In genomic region chr11:93820847-93821246, GRCh38 we compare ENCODE assay signal across 32 cellular contexts. TPM values are rescaled to one million over a fixed set of nuclear protein-coding genes. Genes with fewer than 3 reads are reported as not detected.
"Had no signal": no experiment of that assay in that cellular context is flagged by ENCODE, and none has a peak within 500 bp of the region (broad histone marks: within the 10 kb centered on the region; RNA-seq: fewer than 3 reads in every experiment).

No MANE protein-coding gene starts in this region.

- H3K27ac Mint-ChIP-seq: activated CD4-positive, alpha-beta memory T cell treated with anti-CD3 and anti-CD28 coated beads, Interleukin-2, amount 10 ng/mL, durations not matched to agents 7 days and 5 days; activated CD4-positive, alpha-beta T cell treated with anti-CD3 and anti-CD28 coated beads, Interleukin-2, amount 10 ng/mL, durations not matched to agents 7 days and 5 days; activated naive CD4-positive, alpha-beta T cell treated with anti-CD3 and anti-CD28 coated beads for 36 hours; activated naive CD4-positive, alpha-beta T cell treated with anti-CD3 and anti-CD28 coated beads, Interleukin-2, amount 50 U/mL, for 24 hours; activated naive CD8-positive, alpha-beta T cell treated with anti-CD3 and anti-CD28 coated beads for 36 hours; activated naive CD8-positive, alpha-beta T cell treated with anti-CD3 and anti-CD28 coated beads, Interleukin-2, amount 50 U/mL, for 24 hours; activated T-cell treated with anti-CD3 and anti-CD28 coated beads, Interleukin-2, amount 50 U/mL, for 24 hours; activated T-helper 1 cell treated with anti-CD3 and anti-CD28 coated beads, Interleukin-12 subunit alpha, Interleukin-12 subunit beta, Interleukin-2, Interleukin-4 antibody, amounts not matched to agents 30 ng/mL and 10 ng/mL and 1 ng/mL, durations not matched to agents 14 hours and 24 hours and 36 hours; activated T-helper 2 cell treated with anti-CD3 and anti-CD28 coated beads, Interferon-gamma antibody, Interleukin-2, Interleukin-4, amounts not matched to agents 10 μg/mL and 5 μg/mL and 100 μg/mL, durations not matched to agents 14 hours and 24 hours and 36 hours; T-helper 17 cell; T-helper 2 cell treated with Interferon-gamma antibody and Interleukin-4, amounts not matched to agents 5 μg/mL and 100 μg/mL, for 36 hours had no signal

- H3K9me3 ChIP-seq: adrenal gland, body of pancreas, colonic mucosa had no signal

- DNase-seq: activated CD4-positive, alpha-beta memory T cell treated with anti-CD3 and anti-CD28 coated beads, Interleukin-2, amount 10 ng/mL, durations not matched to agents 7 days and 5 days; activated CD4-positive, alpha-beta T cell treated with anti-CD3 and anti-CD28 coated beads for 1 hour; activated CD4-positive, alpha-beta T cell treated with anti-CD3 and anti-CD28 coated beads for 4 hours; activated CD4-positive, alpha-beta T cell treated with anti-CD3 and anti-CD28 coated beads, Interleukin-2, amount 10 ng/mL, durations not matched to agents 7 days and 5 days; activated CD4-positive, alpha-beta T cell treated with anti-CD3 and anti-CD28 coated beads, Interleukin-2, amount 50 U/mL, for 4 hours; activated CD8-positive, alpha-beta memory T cell treated with anti-CD3 and anti-CD28 coated beads, Interleukin-2, amount 50 U/mL, for 48 hours; activated effector memory CD4-positive, alpha-beta T cell treated with anti-CD3 and anti-CD28 coated beads, Interleukin-2, amount 50 U/mL, for 16 hours; activated naive CD4-positive, alpha-beta T cell treated with anti-CD3 and anti-CD28 coated beads for 36 hours; activated naive CD8-positive, alpha-beta T cell treated with anti-CD3 and anti-CD28 coated beads for 36 hours; activated naive CD8-positive, alpha-beta T cell treated with anti-CD3 and anti-CD28 coated beads, Interleukin-2, amount 50 U/mL, for 24 hours; activated T-cell treated with anti-CD3 and anti-CD28 coated beads for 4 hours; activated T-cell treated with anti-CD3 and anti-CD28 coated beads, Interleukin-2, amount 50 U/mL, for 24 hours; adrenal gland; amygdala; aorta; body of pancreas; central memory CD4-positive, alpha-beta T cell; cerebellar nuclear complex; colonic mucosa; effector CD8-positive, alpha-beta T cell; foreskin fibroblast; T-helper 1 cell; T-helper 17 cell; T1000; WERI-Rb-1 had no signal

- H3K27me3 Mint-ChIP-seq: activated CD4-positive, alpha-beta memory T cell treated with anti-CD3 and anti-CD28 coated beads, Interleukin-2, amount 10 ng/mL, durations not matched to agents 7 days and 5 days; activated CD4-positive, alpha-beta T cell treated with anti-CD3 and anti-CD28 coated beads, Interleukin-2, amount 10 ng/mL, durations not matched to agents 7 days and 5 days; activated naive CD4-positive, alpha-beta T cell treated with anti-CD3 and anti-CD28 coated beads, Interleukin-2, amount 50 U/mL, for 24 hours; activated naive CD8-positive, alpha-beta T cell treated with anti-CD3 and anti-CD28 coated beads for 36 hours; activated T-cell treated with anti-CD3 and anti-CD28 coated beads, Interleukin-2, amount 50 U/mL, for 24 hours; T-helper 17 cell had no signal

- H3K9me3 Mint-ChIP-seq: activated CD4-positive, alpha-beta memory T cell treated with anti-CD3 and anti-CD28 coated beads, Interleukin-2, amount 10 ng/mL, durations not matched to agents 7 days and 5 days; activated CD4-positive, alpha-beta T cell treated with anti-CD3 and anti-CD28 coated beads, Interleukin-2, amount 10 ng/mL, durations not matched to agents 7 days and 5 days; activated naive CD4-positive, alpha-beta T cell treated with anti-CD3 and anti-CD28 coated beads for 36 hours; activated naive CD4-positive, alpha-beta T cell treated with anti-CD3 and anti-CD28 coated beads, Interleukin-2, amount 50 U/mL, for 24 hours; activated naive CD8-positive, alpha-beta T cell treated with anti-CD3 and anti-CD28 coated beads for 36 hours; activated naive CD8-positive, alpha-beta T cell treated with anti-CD3 and anti-CD28 coated beads, Interleukin-2, amount 50 U/mL, for 24 hours; activated T-cell treated with anti-CD3 and anti-CD28 coated beads, Interleukin-2, amount 50 U/mL, for 24 hours; activated T-helper 1 cell treated with anti-CD3 and anti-CD28 coated beads, Interleukin-12 subunit alpha, Interleukin-12 subunit beta, Interleukin-2, Interleukin-4 antibody, amounts not matched to agents 30 ng/mL and 10 ng/mL and 1 ng/mL, durations not matched to agents 14 hours and 24 hours and 36 hours; activated T-helper 2 cell treated with anti-CD3 and anti-CD28 coated beads, Interferon-gamma antibody, Interleukin-2, Interleukin-4, amounts not matched to agents 10 μg/mL and 5 μg/mL and 100 μg/mL, durations not matched to agents 14 hours and 24 hours and 36 hours; endodermal cell; T-helper 2 cell treated with Interferon-gamma antibody and Interleukin-4, amounts not matched to agents 5 μg/mL and 100 μg/mL, for 36 hours had no signal

- H3K27ac ChIP-seq: adrenal gland, body of pancreas, cardiac muscle cell, colonic mucosa, WERI-Rb-1 had no signal

- H3K36me3 ChIP-seq: cardiac muscle cell, colonic mucosa had no signal

- H3K27me3 ChIP-seq: adrenal gland, body of pancreas, cardiac muscle cell, colonic mucosa had no signal

- H3K4me3 ChIP-seq: adrenal gland, body of pancreas, cardiac muscle cell, colonic mucosa had no signal

- H3K4me3 Mint-ChIP-seq: activated CD4-positive, alpha-beta memory T cell treated with anti-CD3 and anti-CD28 coated beads, Interleukin-2, amount 10 ng/mL, durations not matched to agents 7 days and 5 days; activated CD4-positive, alpha-beta T cell treated with anti-CD3 and anti-CD28 coated beads, Interleukin-2, amount 10 ng/mL, durations not matched to agents 7 days and 5 days; activated naive CD4-positive, alpha-beta T cell treated with anti-CD3 and anti-CD28 coated beads for 36 hours; activated naive CD4-positive, alpha-beta T cell treated with anti-CD3 and anti-CD28 coated beads, Interleukin-2, amount 50 U/mL, for 24 hours; activated naive CD8-positive, alpha-beta T cell treated with anti-CD3 and anti-CD28 coated beads for 36 hours; activated naive CD8-positive, alpha-beta T cell treated with anti-CD3 and anti-CD28 coated beads, Interleukin-2, amount 50 U/mL, for 24 hours; activated T-cell treated with anti-CD3 and anti-CD28 coated beads, Interleukin-2, amount 50 U/mL, for 24 hours; activated T-helper 1 cell treated with anti-CD3 and anti-CD28 coated beads, Interleukin-12 subunit alpha, Interleukin-12 subunit beta, Interleukin-2, Interleukin-4 antibody, amounts not matched to agents 30 ng/mL and 10 ng/mL and 1 ng/mL, durations not matched to agents 14 hours and 24 hours and 36 hours; endodermal cell; T-helper 17 cell; T-helper 2 cell treated with Interferon-gamma antibody and Interleukin-4, amounts not matched to agents 5 μg/mL and 100 μg/mL, for 36 hours had no signal

- FAIRE-seq: frontal cortex had no signal

- H3K4me1 Mint-ChIP-seq: activated CD4-positive, alpha-beta memory T cell treated with anti-CD3 and anti-CD28 coated beads, Interleukin-2, amount 10 ng/mL, durations not matched to agents 7 days and 5 days; activated CD4-positive, alpha-beta T cell treated with anti-CD3 and anti-CD28 coated beads, Interleukin-2, amount 10 ng/mL, durations not matched to agents 7 days and 5 days; activated naive CD4-positive, alpha-beta T cell treated with anti-CD3 and anti-CD28 coated beads, Interleukin-2, amount 50 U/mL, for 24 hours; activated naive CD8-positive, alpha-beta T cell treated with anti-CD3 and anti-CD28 coated beads for 36 hours; activated naive CD8-positive, alpha-beta T cell treated with anti-CD3 and anti-CD28 coated beads, Interleukin-2, amount 50 U/mL, for 24 hours; T-helper 17 cell had no signal

- ATAC-seq: activated naive CD8-positive, alpha-beta T cell treated with anti-CD3 and anti-CD28 coated beads, Interleukin-2, amount 50 U/mL, for 24 hours; body of pancreas; T-helper 17 cell had no signal

- H3K4me1 ChIP-seq: adrenal gland, body of pancreas, colonic mucosa had no signal

RNA-seq across cellular contexts. Expression of gene VSTM5, which starts 29.6 kb away (rescaled TPM):
- total RNA-seq: activated CD4-positive, alpha-beta memory T cell treated with anti-CD3 and anti-CD28 coated beads, Interleukin-2, amount 10 ng/mL, durations not matched to agents 7 days and 5 days; activated CD4-positive, alpha-beta T cell treated with anti-CD3 and anti-CD28 coated beads, Interleukin-2, amount 10 ng/mL, durations not matched to agents 7 days and 5 days; activated naive CD4-positive, alpha-beta T cell treated with anti-CD3 and anti-CD28 coated beads for 36 hours; activated naive CD8-positive, alpha-beta T cell treated with anti-CD3 and anti-CD28 coated beads for 36 hours; activated T-helper 1 cell treated with anti-CD3 and anti-CD28 coated beads, Interleukin-12 subunit alpha, Interleukin-12 subunit beta, Interleukin-2, Interleukin-4 antibody, amounts not matched to agents 30 ng/mL and 10 ng/mL and 1 ng/mL, durations not matched to agents 14 hours and 24 hours and 36 hours; activated T-helper 2 cell treated with anti-CD3 and anti-CD28 coated beads, Interferon-gamma antibody, Interleukin-2, Interleukin-4, amounts not matched to agents 10 μg/mL and 5 μg/mL and 100 μg/mL, durations not matched to agents 14 hours and 24 hours and 36 hours; body of pancreas; T-helper 17 cell had no signal
- polyA plus RNA-seq: aorta, cardiac muscle cell had no signal
